25 cellular contexts compared by ENCODE assay signal in genomic region chr12:41211466-41211865, GRCh38. TPM values are rescaled to one million over a fixed set of nuclear protein-coding genes. Genes with fewer than 3 reads are reported as not detected.
"Had no signal": no experiment of that assay in that cellular context is flagged by ENCODE, and none has a peak within 500 bp of the region (broad histone marks: within the 10 kb centered on the region; RNA-seq: fewer than 3 reads in every experiment).

No MANE protein-coding gene starts in this region.

- H3K27me3 ChIP-seq: gastrocnemius medialis, ovary, spleen, testis, tibial nerve, upper lobe of left lung had no signal

- H3K9me3 ChIP-seq: gastrocnemius medialis, ovary, psoas muscle, spleen, testis, tibial nerve, upper lobe of left lung had no signal

- H3K27ac ChIP-seq: gastrocnemius medialis, ovary, psoas muscle, skin epidermis, spleen, testis, tibial nerve, upper lobe of left lung had no signal

- ATAC-seq: gastrocnemius medialis; left lobe of liver; natural killer cell; psoas muscle; right cardiac atrium; stimulated activated memory B cell treated with anti-CD40 and anti-IgM and Interleukin-4, amounts not matched to agents 10 μg/mL and 1 μg/mL and 100 μg/mL, for 72 hours; stimulated activated naive CD8-positive, alpha-beta T cell treated with anti-CD3 and anti-CD28 coated beads, Interleukin-15, Interleukin-2, amounts not matched to agents 100 U/mL and 50 U/mL, for 24 hours had no signal

- H3K4me3 ChIP-seq: gastrocnemius medialis, lung, ovary, psoas muscle, skin epidermis, spleen, testis, tibial nerve, upper lobe of left lung had no signal

- H3K4me1 ChIP-seq: gastrocnemius medialis, psoas muscle, spleen had no signal

- H3K36me3 ChIP-seq: gastrocnemius medialis, ovary, spleen, tibial nerve, upper lobe of left lung had no signal

- DNase-seq: cortex of kidney; foreskin fibroblast; gastrocnemius medialis; head of caudate nucleus; kidney; natural killer cell; occipital lobe; ovary; posterior cingulate gyrus; psoas muscle; right cardiac atrium; spleen; stimulated activated CD4-positive, alpha-beta T cell treated with anti-CD3 and anti-CD28 coated beads, Interleukin-4, amount 100 ng/mL, for 4 hours; stimulated activated naive CD8-positive, alpha-beta T cell treated with anti-CD3 and anti-CD28 coated beads, Interleukin-15, Interleukin-2, amounts not matched to agents 100 U/mL and 50 U/mL, for 24 hours; substantia nigra; testis; upper lobe of left lung had no signal

RNA-seq across cellular contexts. Expression of gene PDZRN4, which starts 23.3 kb away (rescaled TPM):
- total RNA-seq: dermis microvascular lymphatic vessel endothelial cell, glomerular endothelial cell, mononuclear cell, natural killer cell had no signal
